14 cellular contexts compared by ENCODE assay signal in genomic region chr2:33579226-33579625, GRCh38. TPM values are rescaled to one million over a fixed set of nuclear protein-coding genes. Genes with fewer than 3 reads are reported as not detected.
DNase-seq lines count a peak whose midpoint lies in the region; TF ChIP-seq lines count a peak whose summit lies in the region.
"Had no signal": no experiment of that assay in that cellular context is flagged by ENCODE, and none has a peak within 500 bp of the region (broad histone marks: within the 10 kb centered on the region; RNA-seq: fewer than 3 reads in every experiment).

No MANE protein-coding gene starts in this region.

- peaks cover 10% of the 10 kb centered on the region for H3K36me3 Mint-ChIP-seq in activated CD4-positive, alpha-beta T cell treated with anti-CD3 and anti-CD28 coated beads, Interleukin-2, amount 10 ng/mL, durations not matched to agents 7 days and 5 days (ENCODE audit: low read depth)

- intact Hi-C loops in thyroid gland (cut with DNase I) (no loop called here), tibial artery (cut with DNase I; ENCODE audit: low total_unique reads) (no loop called here)

- H3K36me3 ChIP-seq in thyroid gland: no peaks in the 10 kb centered on the region
- peaks cover 0 to 8% (median 4%) of the 10 kb centered on the region in 3 donors for H3K36me3 ChIP-seq in tibial artery

- no peaks in the 10 kb centered on the region for H3K4me1 ChIP-seq in thyroid gland
- peaks cover 0 to 4% (median 0%) of the 10 kb centered on the region in 4 donors for H3K4me1 ChIP-seq in tibial artery
- H3K4me1 ChIP-seq: BLaER1 had no signal

- H3K9me3 Mint-ChIP-seq in activated CD4-positive, alpha-beta T cell treated with anti-CD3 and anti-CD28 coated beads, Interleukin-2, amount 10 ng/mL, durations not matched to agents 7 days and 5 days: no peaks in the 10 kb centered on the region

- no peak overlapping the region for H3K4me3 ChIP-seq in thyroid gland (replicated peaks in 1 of 3)
- no peak overlapping the region for H3K4me3 ChIP-seq in tibial artery
- H3K4me3 ChIP-seq: BLaER1 had no signal

- H3K27me3 Mint-ChIP-seq in activated CD4-positive, alpha-beta T cell treated with anti-CD3 and anti-CD28 coated beads, Interleukin-2, amount 10 ng/mL, durations not matched to agents 7 days and 5 days: no peaks in the 10 kb centered on the region

- POLR2A ChIA-PET in activated CD4-positive, alpha-beta T cell treated with anti-CD3 and anti-CD28 coated beads, Interleukin-2, amount 10 ng/mL, durations not matched to agents 7 days and 5 days (lab: Charles Lee): no interaction called here

- no peak for TF ChIP-seq CTCF in thyroid gland (IDR thresholded peaks at IDR 0.05)
- no peak for TF ChIP-seq CTCF in tibial artery (IDR thresholded peaks at IDR 0.05)

- H3K27ac ChIP-seq in angular gyrus (ENCODE audit: low read depth, low read length) (peak overlapping the region; percentile 41), thyroid gland (no peak overlapping the region), tibial artery (no peak overlapping the region)
- H3K27ac ChIP-seq: 22Rv1, BLaER1, HL-60 had no signal

- peaks cover 16% of the 10 kb centered on the region for H3K4me1 Mint-ChIP-seq in activated CD4-positive, alpha-beta T cell treated with anti-CD3 and anti-CD28 coated beads, Interleukin-2, amount 10 ng/mL, durations not matched to agents 7 days and 5 days

- WGBS in thyroid gland, 2 donors: 92 to 93% methylated on average over 5 of the region's 5 CpGs

- no peak for TF ChIP-seq POLR2A in thyroid gland (IDR thresholded peaks at IDR 0.05)

- CTCF ChIA-PET in activated CD4-positive, alpha-beta T cell treated with anti-CD3 and anti-CD28 coated beads, Interleukin-2, amount 10 ng/mL, durations not matched to agents 7 days and 5 days (lab: Charles Lee): no interaction called here

- no peak overlapping the region for H3K27ac Mint-ChIP-seq in activated CD4-positive, alpha-beta T cell treated with anti-CD3 and anti-CD28 coated beads, Interleukin-2, amount 10 ng/mL, durations not matched to agents 7 days and 5 days

- H3K27me3 ChIP-seq in thyroid gland (no peaks in the 10 kb centered on the region), tibial artery (no peaks in the 10 kb centered on the region)
- H3K27me3 ChIP-seq: BLaER1 had no signal

- peak; percentile 19 for DNase-seq in NCI-H82 (lab: John Stamatoyannopoulos, UW)
- DNase-seq in NCI-H82 treated with DMSO at 0.1 percent for 48 hours (lab: John Stamatoyannopoulos, UW; ENCODE audit: unreplicated experiment): no peak
- peak; percentile 40 for DNase-seq in NCI-H1694 (lab: John Stamatoyannopoulos, UW)
- peak; percentile 60 for DNase-seq in superior temporal gyrus (ENCODE audit: extremely low spot score)
- no peak for DNase-seq in thyroid gland
- DNase-seq in activated CD4-positive, alpha-beta T cell treated with anti-CD3 and anti-CD28 coated beads, Interleukin-2, amount 10 ng/mL, durations not matched to agents 7 days and 5 days: no peak
- DNase-seq in tibial artery: no peak
- DNase-seq: AML-193, DND-41, GDM1 had no signal

- H3K9me3 ChIP-seq in thyroid gland (no peaks in the 10 kb centered on the region), tibial artery (no peaks in the 10 kb centered on the region)
- H3K9me3 ChIP-seq: BLaER1 had no signal

- no peak overlapping the region for H3K4me3 Mint-ChIP-seq in activated CD4-positive, alpha-beta T cell treated with anti-CD3 and anti-CD28 coated beads, Interleukin-2, amount 10 ng/mL, durations not matched to agents 7 days and 5 days

RNA-seq across cellular contexts. Expression of gene FAM98A, which starts 19.9 kb away (rescaled TPM):
- 100 to 1,000 TPM in 1 of 4 donors, 10 to 100 TPM in 3; 30.9 to 101 (median 70.7) TPM for total RNA-seq in thyroid gland
- total RNA-seq in activated CD4-positive, alpha-beta T cell treated with anti-CD3 and anti-CD28 coated beads, Interleukin-2, amount 10 ng/mL, durations not matched to agents 7 days and 5 days: 10 to 100 TPM; 30.1 to 33.7 TPM

Comparison
In these comparisons a context has a peak if more than half of its experiments do, and no peak if none do; other contexts are left out.
1. DNase-seq: peak in NCI-H82 (single experiment), NCI-H1694 (single experiment) and superior temporal gyrus (single experiment); none in NCI-H82 treated with DMSO at 0.1 percent for 48 hours (single experiment), thyroid gland (0 of 2), activated CD4-positive, alpha-beta T cell treated with anti-CD3 and anti-CD28 coated beads, Interleukin-2, amount 10 ng/mL, durations not matched to agents 7 days and 5 days (single experiment) and tibial artery (0 of 2).